ENCODE assay signal across 5 cellular contexts in genomic region chr5:103881560-103881959, GRCh38.
"Had no signal": no experiment of that assay in that cellular context is flagged by ENCODE, and none has a peak within 500 bp of the region (broad histone marks: within the 10 kb centered on the region; RNA-seq: fewer than 3 reads in every experiment).

No MANE protein-coding gene starts in this region.

- H3K4me1 ChIP-seq: HAP-1 had no signal

- H3K9me3 ChIP-seq: HAP-1 had no signal

- H2AFZ ChIP-seq: GM23248 had no signal

- H3K4me3 ChIP-seq: GM23248, HAP-1 had no signal

- H3K27ac ChIP-seq: GM23248 had no signal

- H3K9ac ChIP-seq: GM23248 had no signal

- DNase-seq: GM23248, GOT3, H7, IMR-90 had no signal

- H3K36me3 ChIP-seq: HAP-1 had no signal
